In genomic region chr11:34234086-34234740, GRCh38 we compare ENCODE assay signal across 8 cellular contexts.
DNase-seq lines count a peak whose midpoint lies in the region; ATAC-seq and TF ChIP-seq lines count a peak whose summit lies in the region.

No MANE protein-coding gene starts in this region.

- H2BK12ac ChIP-seq in trophoblast cell (ENCODE audit: low read length), result peak overlapping the region; percentile 6

- H3K27ac ChIP-seq in HUES6 (ENCODE audit: low read depth, low read length) (peak overlapping the region; percentile 27; the same call in 1 of the 2 replicates), colonic mucosa (peak overlapping the region; percentile 66), trophoblast cell (ENCODE audit: low read depth, low read length) (no peak overlapping the region)

- H3K9me3 ChIP-seq in Caco-2, result no peaks in the 10 kb centered on the region
- H3K9me3 ChIP-seq in HUES6 (ENCODE audit: control insufficient read depth, insufficient read depth, low read depth, low read length), result no peaks in the 10 kb centered on the region
- H3K9me3 ChIP-seq in colonic mucosa, result no peaks in the 10 kb centered on the region
- no peaks in the 10 kb centered on the region for H3K9me3 ChIP-seq in trophoblast cell (ENCODE audit: insufficient read depth, low read depth, low read length)

- H4K8ac ChIP-seq in trophoblast cell (ENCODE audit: low read depth, low read length), result no peak overlapping the region

- no peak overlapping the region for H3K4me3 Mint-ChIP-seq in Caco-2 (ENCODE audit: unreplicated experiment)

- H3K4me2 ChIP-seq in trophoblast cell (ENCODE audit: low read length), result no peak overlapping the region

- no peak overlapping the region for H4K12ac ChIP-seq in trophoblast cell (ENCODE audit: low read depth, low read length)

- no peak for TF ChIP-seq CTCF in Caco-2 (IDR thresholded peaks at IDR 0.05; ENCODE audit: insufficient read depth in 1 of 2, low read depth in 1 of 2, low read length in 1 of 2, severe bottlenecking in 1 of 2, unreplicated experiment in 1 of 2)
- TF ChIP-seq CTCF in colonic mucosa (IDR thresholded peaks at IDR 0.05), result no peak

- H3K23ac ChIP-seq in trophoblast cell (ENCODE audit: low read length), result no peak overlapping the region

- BruUV-seq in Caco-2 (replicated peaks; lab: Mats Ljungman, UMichigan), result no TSS peak

- H3K79me2 ChIP-seq in trophoblast cell (ENCODE audit: control insufficient read depth, insufficient read depth, low read length, poor library complexity), result peaks cover 2% of the 10 kb centered on the region

- H3K36me3 Mint-ChIP-seq in Caco-2 (ENCODE audit: insufficient read depth, unreplicated experiment), result no peaks in the 10 kb centered on the region

- POLR2A ChIA-PET in Caco-2 (lab: Charles Lee), result no interaction called here

- H3K4me1 ChIP-seq in Caco-2, result peaks cover 9% of the 10 kb centered on the region
- H3K4me1 ChIP-seq in HUES6 (ENCODE audit: control insufficient read depth, insufficient read depth, low read length), result peaks cover 30% of the 10 kb centered on the region
- no peaks in the 10 kb centered on the region for H3K4me1 ChIP-seq in colonic mucosa
- peaks cover 14 to 15% of the 10 kb centered on the region in 2 experiments for H3K4me1 ChIP-seq in trophoblast cell (ENCODE audit: control insufficient read depth in 1 of 2, insufficient read depth in 2 of 2, low read length in 2 of 2)

- H3K4me1 Mint-ChIP-seq in Caco-2 (ENCODE audit: low read depth, unreplicated experiment), result peaks cover 13% of the 10 kb centered on the region

- no peak overlapping the region for H3K27ac Mint-ChIP-seq in Caco-2 (ENCODE audit: unreplicated experiment)

- H3K36me3 ChIP-seq in Caco-2 (ENCODE audit: control insufficient read depth, insufficient read depth, low read length) (no peaks in the 10 kb centered on the region), HUES6 (ENCODE audit: control insufficient read depth, insufficient read depth, low read length) (no peaks in the 10 kb centered on the region), colonic mucosa (no peaks in the 10 kb centered on the region), trophoblast cell (ENCODE audit: control insufficient read depth in 1 of 2, insufficient read depth in 2 of 2, low read length in 2 of 2) (no peaks in the 10 kb centered on the region)

- H3K4me3 ChIP-seq in Caco-2 (ENCODE audit: low read depth, low read length) (no peak overlapping the region), HUES6 (ENCODE audit: low read depth, low read length) (0 out of 2 replicates have a peak overlapping the region, but pooled peaks have one; percentile 14), colonic mucosa (no peak overlapping the region), trophoblast cell (ENCODE audit: low read depth, low read length) (no peak overlapping the region)

- CTCF ChIA-PET in Caco-2 (lab: Charles Lee), result interaction anchor here (1.0 kb wide), 1 partner anchor 60 kb away, joined by 4 read pairs; no protein-coding TSS in a partner anchor

- no peak overlapping the region for H2AK5ac ChIP-seq in trophoblast cell (ENCODE audit: low read length)

- no peak overlapping the region for H3K18ac ChIP-seq in trophoblast cell (ENCODE audit: low read length)

- peak overlapping the region; percentile 36 for H3K9ac ChIP-seq in HUES6 (ENCODE audit: low read length)
- peak overlapping the region in 1 of 2 donors; percentile 64 for H3K9ac ChIP-seq in colonic mucosa (ENCODE audit: low read depth in 2 of 2, low read length in 2 of 2)
- no peak overlapping the region for H3K9ac ChIP-seq in trophoblast cell (ENCODE audit: low read length)

- intact Hi-C loops in Caco-2 (cut with micrococcal nuclease; ENCODE audit: unreplicated experiment), result no loop called here
- intact Hi-C loops in colonic mucosa (cut with DNase I), result no loop called here
- intact Hi-C loops in sciatic nerve (cut with DNase I), result no loop called here

- WGBS in trophoblast cell (ENCODE audit: extremely low coverage, insufficient coverage, insufficient read length), result no CpG with 5 or more reads among the region's 9 CpGs

- H2AFZ ChIP-seq in trophoblast cell (ENCODE audit: insufficient read depth, low read length, poor library complexity), result no peak overlapping the region

- H2BK5ac ChIP-seq in trophoblast cell (ENCODE audit: low read depth, low read length, poor library complexity), result no peak overlapping the region

- H2BK120ac ChIP-seq in trophoblast cell (ENCODE audit: insufficient read depth, low read length, poor library complexity), result no peak overlapping the region

- ATAC-seq in GM21529 (IDR thresholded peaks at IDR 0.05; ENCODE audit: unreplicated experiment) (peak; percentile 85), sciatic nerve (no peak)

- no peaks in the 10 kb centered on the region for H3K27me3 ChIP-seq in Caco-2 (replicated peaks; ENCODE audit: control insufficient read depth, insufficient read depth, low read length)
- no peaks in the 10 kb centered on the region for H3K27me3 ChIP-seq in HUES6 (ENCODE audit: control insufficient read depth, insufficient read depth, low read length)
- no peaks in the 10 kb centered on the region for H3K27me3 ChIP-seq in colonic mucosa
- no peaks in the 10 kb centered on the region for H3K27me3 ChIP-seq in trophoblast cell (ENCODE audit: insufficient read depth, low read length)

- no peaks in the 10 kb centered on the region for H3K27me3 Mint-ChIP-seq in Caco-2 (ENCODE audit: insufficient read depth, unreplicated experiment)

- no peak overlapping the region for H3K14ac ChIP-seq in trophoblast cell (ENCODE audit: low read length)

- peak overlapping the region; percentile 36 for H4K91ac ChIP-seq in trophoblast cell (ENCODE audit: low read depth, low read length)

- H3K4ac ChIP-seq in trophoblast cell (ENCODE audit: low read depth, low read length), result no peak overlapping the region

- H3K9me3 Mint-ChIP-seq in Caco-2 (ENCODE audit: unreplicated experiment), result no peaks in the 10 kb centered on the region

- peaks cover 5% of the 10 kb centered on the region for H3K79me1 ChIP-seq in trophoblast cell (ENCODE audit: low read length)

- DNase-seq in Caco-2, result peak; percentile 22 to 57
- DNase-seq in activated CD4-positive, CD25-positive, alpha-beta regulatory T cell treated with anti-CD3 and anti-CD28 coated beads, Interleukin-2, amount 50 U/mL, for 16 hours (ENCODE audit: low read depth, low spot score), result peak; percentile 48
- DNase-seq in colonic mucosa, result peak; percentile 86
- peak; percentile 65 to 68 for DNase-seq in trophoblast cell
- DNase-seq in sciatic nerve (ENCODE audit: low spot score), result no peak
- no peak for DNase-seq in GM19240 (ENCODE audit: insufficient read length, low spot score)

Comparison
In these comparisons a context has a peak if more than half of its experiments do, and no peak if none do; other contexts are left out.
1. DNase-seq: peak in Caco-2 (2 of 2), activated CD4-positive, CD25-positive, alpha-beta regulatory T cell treated with anti-CD3 and anti-CD28 coated beads, Interleukin-2, amount 50 U/mL, for 16 hours (single experiment), colonic mucosa (single experiment) and trophoblast cell (2 of 2); none in sciatic nerve (single experiment) and GM19240 (single experiment).